Comparison of ENCODE assay signal across 9 cellular contexts in the genomic region with DNA sequence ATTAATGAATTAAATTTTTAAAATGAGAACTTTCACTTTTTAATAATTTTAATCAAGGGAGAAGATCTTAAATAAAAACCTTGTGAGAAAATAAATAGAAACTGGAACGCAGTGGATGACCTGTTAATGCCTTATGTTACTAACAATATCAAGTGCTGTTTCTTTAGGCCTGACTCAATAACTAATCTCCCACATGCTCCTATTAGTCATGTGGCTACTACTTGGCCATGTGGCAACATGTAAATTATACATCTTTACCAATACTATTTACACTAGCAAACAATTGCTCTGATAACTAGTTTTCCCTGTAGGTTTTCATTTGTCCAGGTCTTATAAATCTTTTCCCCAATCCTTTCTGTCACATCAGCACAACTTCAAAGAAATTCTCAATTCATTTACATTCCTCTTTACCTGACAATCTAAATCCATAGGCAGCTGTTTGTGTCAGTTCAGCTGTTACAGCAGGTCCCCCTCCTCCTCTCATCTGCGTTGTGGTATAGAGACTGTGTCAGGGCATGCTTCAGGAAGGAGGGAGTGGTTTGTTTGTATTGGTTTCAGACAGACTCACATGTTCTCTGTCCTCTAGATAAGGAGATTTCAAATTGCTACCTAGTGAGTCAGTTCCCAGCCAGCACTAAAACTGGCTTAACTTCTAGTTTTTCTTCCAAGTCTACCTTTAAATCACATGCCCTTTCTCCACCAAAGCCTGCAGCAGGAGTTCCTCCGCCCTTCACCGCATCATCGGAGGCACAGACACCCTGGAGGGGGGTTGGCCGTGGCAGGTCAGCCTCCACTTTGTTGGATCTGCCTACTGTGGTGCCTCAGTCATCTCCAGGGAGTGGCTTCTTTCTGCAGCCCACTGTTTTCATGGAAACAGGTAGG. TPM values are rescaled to one million over a fixed set of nuclear protein-coding genes. Genes with fewer than 3 reads are reported as not detected.
A peak's percentile ranks its signal among the peaks of the same experiment; 100 is the strongest.
DNase-seq lines count a peak whose midpoint lies in the region; ATAC-seq, FAIRE-seq and TF ChIP-seq lines count a peak whose summit lies in the region.
"Had no signal": no experiment of that assay in that cellular context is flagged by ENCODE, and none has a peak within 500 bp of the region (broad histone marks: within the 10 kb centered on the region; RNA-seq: fewer than 3 reads in every experiment).

No MANE protein-coding gene starts in this region.

- H3K36me3 ChIP-seq in K562 (ENCODE audit: control insufficient read depth, insufficient read depth, low read length), result no peaks in the 10 kb centered on the region
- H3K36me3 ChIP-seq in mucosa of stomach (ENCODE audit: control insufficient read depth, insufficient read depth, low read length), result no peaks in the 10 kb centered on the region
- no peaks in the 10 kb centered on the region for H3K36me3 ChIP-seq in gastrocnemius medialis

- in situ Hi-C loops in K562 (cut with MboI) (no loop called here), gastrocnemius medialis (cut with MboI; ENCODE audit: low sequenced_read_pairs in 4 of 4) (no loop called here)

- no peak for TF ChIP-seq RAD21 in K562 (CRISPR knock-in tag; conservative IDR thresholded peaks at IDR 0.05 in 1 of 2, IDR thresholded peaks at IDR 0.05 in 1 of 2)

- POLR2A ChIA-PET in K562 (lab: Yijun Ruan, JAX), result no interaction called here

- H3K27me3 ChIP-seq in K562 (ENCODE audit: control insufficient read depth in 2 of 2, insufficient read depth in 2 of 2, low read length in 2 of 2), result no peaks in the 10 kb centered on the region; a peak in 2 of 5 replicates
- no peaks in the 10 kb centered on the region for H3K27me3 ChIP-seq in mucosa of stomach (ENCODE audit: control insufficient read depth, insufficient read depth, low read length)
- H3K27me3 ChIP-seq in gastrocnemius medialis, result no peaks in the 10 kb centered on the region

- WGBS in K562 (ENCODE audit: insufficient coverage, low coverage, missing lambda C conversion rate), result 0% methylated on average over 6 of the region's 6 CpGs

- TF ChIP-seq CTCF in K562 (IDR thresholded peaks at IDR 0.05 in 2 of 3, conservative IDR thresholded peaks at IDR 0.05 in 1 of 3; ENCODE audit: insufficient read depth in 2 of 3, low read depth in 1 of 3, low read length in 3 of 3), result no peak
- no peak for TF ChIP-seq CTCF in gastrocnemius medialis (IDR thresholded peaks at IDR 0.05 in 4 of 5, conservative IDR thresholded peaks at IDR 0.05 in 1 of 5)

- intact Hi-C loops in K562 (cut with micrococcal nuclease), result no loop called here
- intact Hi-C loops in gastrocnemius medialis (cut with DNase I; ENCODE audit: low total_unique reads), result no loop called here

- H3K9me1 ChIP-seq in K562 (ENCODE audit: control insufficient read depth, insufficient read depth, low read length), result no peaks in the 10 kb centered on the region

- peak overlapping the region; percentile 23; the same call in 1 of the 2 replicates for H3K4me2 ChIP-seq in K562 (ENCODE audit: insufficient read depth, low read length)

- H3K4me1 ChIP-seq in K562 (replicated peaks in 1 of 2; ENCODE audit: control insufficient read depth in 2 of 2, insufficient read depth in 2 of 2, low read length in 2 of 2) (no peaks in the 10 kb centered on the region; a peak in 1 of 5 replicates), mucosa of stomach (ENCODE audit: control insufficient read depth, insufficient read depth, low read length) (peaks cover 18% of the 10 kb centered on the region), gastrocnemius medialis (no peaks in the 10 kb centered on the region)

- H3K9me3 ChIP-seq in K562 (replicated peaks; ENCODE audit: control insufficient read depth, insufficient read depth, low read depth, low read length), result no peaks in the 10 kb centered on the region
- no peaks in the 10 kb centered on the region for H3K9me3 ChIP-seq in mucosa of stomach (ENCODE audit: control insufficient read depth, low read length)
- H3K9me3 ChIP-seq in gastrocnemius medialis, result no peaks in the 10 kb centered on the region

- CTCF ChIA-PET in K562 (lab: Yijun Ruan, JAX; ENCODE audit: low intra/inter-chr PET ratio), result no interaction called here

- ATAC-seq in GM18517 (IDR thresholded peaks at IDR 0.05; ENCODE audit: unreplicated experiment) (peak; percentile 86), HG03175 (IDR thresholded peaks at IDR 0.05; ENCODE audit: unreplicated experiment) (peak; percentile 70), K562 (peak; percentile 81), gastrocnemius medialis (no peak)

- no peak for FAIRE-seq in K562 (lab: Jason Lieb, UNC)
- FAIRE-seq: GM18507 had no signal

- H3K9ac ChIP-seq in K562 (ENCODE audit: insufficient read depth in 1 of 2, low read depth in 2 of 2, low read length in 2 of 2), result no peak overlapping the region
- peak overlapping the region; percentile 50 for H3K9ac ChIP-seq in mucosa of stomach (ENCODE audit: low read length)

- DNase-seq in A172 (ENCODE audit: low spot score) (peak; percentile 97), OCI-M1 (lab: John Stamatoyannopoulos, UW) (peak; percentile 47), K562 (ENCODE audit: extremely low read depth in 1 of 4, low spot score in 3 of 4) (peak in 1 of 4 experiments; percentile 17), gastrocnemius medialis (no peak), putamen (ENCODE audit: low spot score) (no peak)

- H4K20me1 ChIP-seq in K562 (replicated peaks; ENCODE audit: control insufficient read depth, insufficient read depth, low read length), result no peaks in the 10 kb centered on the region

- TF ChIP-seq POLR2A in K562 (conservative IDR thresholded peaks at IDR 0.05) (no peak), gastrocnemius medialis (IDR thresholded peaks at IDR 0.05) (no peak)

- TF ChIP-seq EP300 in K562 (IDR thresholded peaks at IDR 0.05; ENCODE audit: low read length), result no peak

- no peaks in the 10 kb centered on the region for H3K79me2 ChIP-seq in K562 (ENCODE audit: control insufficient read depth, insufficient read depth, low read length)

- H3K27ac ChIP-seq in K562 (ENCODE audit: extremely low read depth, low read depth, low read length) (no peak overlapping the region), gastrocnemius medialis (no peak overlapping the region)

- no TSS peak for BruUV-seq in K562 (replicated peaks; lab: Mats Ljungman, UMichigan)

- no peak overlapping the region for H2AFZ ChIP-seq in K562 (ENCODE audit: low read depth, low read length)

- no peak overlapping the region for H3K4me3 ChIP-seq in K562
- H3K4me3 ChIP-seq in mucosa of stomach (ENCODE audit: low read length), result peak overlapping the region; percentile 33
- no peak overlapping the region for H3K4me3 ChIP-seq in gastrocnemius medialis

RNA-seq across cellular contexts. Expression of gene C3orf52, which starts 11.3 kb away (rescaled TPM):
- 8.7 and 9.4 TPM in 2 replicates for total RNA-seq in A172 (2014; rRNA removed; shearing (Covaris generic))
- 4.7 and 8.2 TPM in 2 replicates for total RNA-seq in K562 (2011; cell fraction: chromatin; rRNA removed; ENCODE audit: low replicate concordance)
- 2.6 and 3.2 TPM in 2 replicates for total RNA-seq in K562 (2011; cell fraction: nucleolus; rRNA removed)
- 7.0 and 11.3 TPM in 2 replicates for total RNA-seq in K562 (2011; cell fraction: nucleoplasm; rRNA removed)
- total RNA-seq in K562 (2014; rRNA removed) (2.8 and 3.2 TPM in 2 replicates), K562 (2014; rRNA removed; fragmentation: Illumina TruSeq; extraction: Trizol) (5.0 and 5.2 TPM in 2 replicates), K562 (2015; rRNA removed; fragmentation: Illumina TruSeq; extraction: Trizol) (3.2 and 3.6 TPM in 2 replicates), K562 (2021) (3.4 and 4.0 TPM in 2 replicates), gastrocnemius medialis (1 to 10 TPM in 1 of 4 donors, under 1 TPM in 3; 0.39 to 1.1 (median 0.82) TPM)
- polyA plus RNA-seq in K562 (2011; rRNA removed) (2.4 and 6.1 TPM in 2 replicates), K562 (2014; fragmentation: Illumina TruSeq; extraction: Trizol) (3.3 and 3.8 TPM in 2 replicates), K562 (2014; fragmentation: Nextera tagmentation; extraction: Ambion mirVana) (1 to 10 TPM; 5.5 to 5.6 TPM), K562 (2014; rRNA removed) (3.4 and 3.5 TPM in 2 replicates)
- polyA plus RNA-seq in K562 (2011; cell fraction: cytosol; rRNA removed), result 1.9 and 2.1 TPM in 2 replicates
- polyA plus RNA-seq in K562 (2011; cell fraction: nucleus; rRNA removed), result 4.3 and 5.4 TPM in 2 replicates
- polyA plus RNA-seq in K562 (2012), result 2.5 and 3.7 TPM in 2 replicates
- 2.2 and 4.9 TPM in 2 replicates for polyA minus RNA-seq in K562 (2011; rRNA and poly(A)+ RNA removed)
- 2.3 TPM in 1 of 2 replicates, not detected in the other for polyA minus RNA-seq in K562 (2011; cell fraction: cytosol; rRNA and poly(A)+ RNA removed)
- 2.2 and 3.2 TPM in 2 replicates for polyA minus RNA-seq in K562 (2011; cell fraction: nucleus; rRNA and poly(A)+ RNA removed)

RNA-seq across cellular contexts. Expression of gene TMPRSS7, which starts 40.3 kb away (rescaled TPM):
- 0.16 TPM in 1 of 2 replicates, not detected in the other for total RNA-seq in A172 (2014; rRNA removed; shearing (Covaris generic))
- total RNA-seq in K562 (2011; cell fraction: chromatin; rRNA removed; ENCODE audit: low replicate concordance), result not detected in 2 replicates
- not detected in 2 replicates for total RNA-seq in K562 (2011; cell fraction: nucleolus; rRNA removed)
- not detected in 2 replicates for total RNA-seq in K562 (2011; cell fraction: nucleoplasm; rRNA removed)
- total RNA-seq in K562 (2014; rRNA removed) (not detected in 2 replicates), K562 (2014; rRNA removed; fragmentation: Illumina TruSeq; extraction: Trizol) (not detected in 2 replicates), K562 (2015; rRNA removed; fragmentation: Illumina TruSeq; extraction: Trizol) (not detected in 2 replicates), K562 (2021) (not detected in 2 replicates), gastrocnemius medialis (not detected)
- polyA plus RNA-seq in K562 (2011; rRNA removed) (not detected in 2 replicates), K562 (2014; fragmentation: Illumina TruSeq; extraction: Trizol) (not detected in 2 replicates), K562 (2014; fragmentation: Nextera tagmentation; extraction: Ambion mirVana) (not detected), K562 (2014; rRNA removed) (not detected in 2 replicates)
- polyA plus RNA-seq in K562 (2011; cell fraction: cytosol; rRNA removed), result not detected in 2 replicates
- not detected in 2 replicates for polyA plus RNA-seq in K562 (2011; cell fraction: nucleus; rRNA removed)
- not detected in 2 replicates for polyA plus RNA-seq in K562 (2012)
- not detected in 2 replicates for polyA minus RNA-seq in K562 (2011; rRNA and poly(A)+ RNA removed)
- polyA minus RNA-seq in K562 (2011; cell fraction: cytosol; rRNA and poly(A)+ RNA removed), result not detected in 2 replicates
- not detected in 2 replicates for polyA minus RNA-seq in K562 (2011; cell fraction: nucleus; rRNA and poly(A)+ RNA removed)

RNA-seq across cellular contexts. Expression of gene GCSAM, which starts 58.2 kb away (rescaled TPM):
- total RNA-seq in A172 (2014; rRNA removed; shearing (Covaris generic)), result not detected in 2 replicates
- total RNA-seq in K562 (2011; cell fraction: chromatin; rRNA removed; ENCODE audit: low replicate concordance), result not detected in 2 replicates
- not detected in 2 replicates for total RNA-seq in K562 (2011; cell fraction: nucleolus; rRNA removed)
- not detected in 2 replicates for total RNA-seq in K562 (2011; cell fraction: nucleoplasm; rRNA removed)
- total RNA-seq in K562 (2014; rRNA removed) (not detected in 2 replicates), K562 (2014; rRNA removed; fragmentation: Illumina TruSeq; extraction: Trizol) (not detected in 2 replicates), K562 (2015; rRNA removed; fragmentation: Illumina TruSeq; extraction: Trizol) (not detected in 2 replicates), K562 (2021) (0.04 TPM in 1 of 2 replicates, not detected in the other), gastrocnemius medialis (not detected)
- polyA plus RNA-seq in K562 (2011; rRNA removed) (not detected in 2 replicates), K562 (2014; fragmentation: Illumina TruSeq; extraction: Trizol) (not detected in 2 replicates), K562 (2014; fragmentation: Nextera tagmentation; extraction: Ambion mirVana) (under 1 TPM in 1 of 2 experiments, not detected in 1; 0.10 TPM), K562 (2014; rRNA removed) (not detected in 2 replicates)
- polyA plus RNA-seq in K562 (2011; cell fraction: cytosol; rRNA removed), result not detected in 2 replicates
- polyA plus RNA-seq in K562 (2011; cell fraction: nucleus; rRNA removed), result not detected in 2 replicates
- 0.17 and 0.21 TPM in 2 replicates for polyA plus RNA-seq in K562 (2012)
- polyA minus RNA-seq in K562 (2011; rRNA and poly(A)+ RNA removed), result not detected in 2 replicates
- not detected in 2 replicates for polyA minus RNA-seq in K562 (2011; cell fraction: cytosol; rRNA and poly(A)+ RNA removed)
- polyA minus RNA-seq in K562 (2011; cell fraction: nucleus; rRNA and poly(A)+ RNA removed), result not detected in 2 replicates

Comparison
In these comparisons a context has a peak if more than half of its experiments do, and no peak if none do; other contexts are left out.
1. DNase-seq: peak in A172 (single experiment) and OCI-M1 (single experiment); none in gastrocnemius medialis (0 of 2) and putamen (single experiment).
2. ATAC-seq: peak in GM18517 (single experiment), HG03175 (single experiment) and K562 (single experiment); none in gastrocnemius medialis (0 of 2).